Comparison of ENCODE assay signal across 8 cellular contexts in genomic region chr11:115504279-115505158, GRCh38. TPM values are rescaled to one million over a fixed set of nuclear protein-coding genes. Genes with fewer than 3 reads are reported as not detected.
A peak's percentile ranks its signal among the peaks of the same experiment; 100 is the strongest.
DNase-seq lines count a peak whose midpoint lies in the region; ATAC-seq and TF ChIP-seq lines count a peak whose summit lies in the region.

Gene CADM1 (minus strand): TSS chr11:115504415.

- in situ Hi-C loops in astrocyte of the spinal cord (cut with HindIII; ENCODE audit: low sequenced_read_pairs) = no loop called here

- H3K36me3 ChIP-seq in CD4-positive, alpha-beta memory T cell (ENCODE audit: insufficient read depth, low read length) = no peaks in the 10 kb centered on the region
- H3K36me3 ChIP-seq in hepatocyte (replicated peaks; ENCODE audit: insufficient read depth, low read depth) (no peaks in the 10 kb centered on the region), psoas muscle (ENCODE audit: insufficient read depth in 1 of 2, low read depth in 1 of 2) (no peaks in the 10 kb centered on the region)

- peaks cover 0 to 1% of the 10 kb centered on the region in 2 donors for H3K36me3 Mint-ChIP-seq in CD4-positive, alpha-beta memory T cell
- H3K36me3 Mint-ChIP-seq in T-helper 17 cell (ENCODE audit: low read depth) = peaks cover 2% of the 10 kb centered on the region

- DNase-seq in CD4-positive, alpha-beta memory T cell = peak; percentile 74 to 91 (median 79)
- DNase-seq in NCI-H1105 treated with DMSO at 0.1 percent for 48 hours (lab: John Stamatoyannopoulos, UW) (peak; percentile 99), T-helper 17 cell (peak; percentile 52 to 67 (median 57)), astrocyte of the spinal cord (ENCODE audit: low read depth, low spot score) (peak; percentile 95), hepatocyte (ENCODE audit: low spot score) (peak; percentile 98), psoas muscle (peak; percentile 92 to 96), ureter (ENCODE audit: low spot score) (peak; percentile 96)

- H3K27me3 Mint-ChIP-seq in CD4-positive, alpha-beta memory T cell = peaks cover 9 to 18% of the 10 kb centered on the region in 2 donors
- H3K27me3 Mint-ChIP-seq in T-helper 17 cell = peaks cover 16% of the 10 kb centered on the region

- under 1% methylated on average over 53 of the region's 76 CpGs for WGBS in hepatocyte (ENCODE audit: low lambda C conversion rate, missing lambda C conversion rate)
- 0 to 1% (median 0%) methylated on average over 60 to 76 of the region's 76 CpGs for WGBS in psoas muscle, 3 donors

- ATAC-seq in GM21526 (IDR thresholded peaks at IDR 0.05; ENCODE audit: low FRiP score, unreplicated experiment) (peak; percentile 91), T-helper 17 cell (peak; percentile 92), psoas muscle (peak; percentile 94 to 97 (median 96))

- H3K27ac ChIP-seq in CD4-positive, alpha-beta memory T cell (ENCODE audit: low read depth, low read length) = no peak within 1 kb of the TSS
- peak within 1 kb of the TSS; percentile 85 for H3K27ac ChIP-seq in hepatocyte
- peak within 1 kb of the TSS; percentile 83 for H3K27ac ChIP-seq in psoas muscle

- H3K4me1 ChIP-seq in CD4-positive, alpha-beta memory T cell (ENCODE audit: insufficient read depth, low read length) = peaks cover 31% of the 10 kb centered on the region
- peaks cover 12% of the 10 kb centered on the region for H3K4me1 ChIP-seq in hepatocyte (ENCODE audit: insufficient read depth)
- H3K4me1 ChIP-seq in psoas muscle = peaks cover 6% of the 10 kb centered on the region

- no peaks in the 10 kb centered on the region for H3K9me3 ChIP-seq in CD4-positive, alpha-beta memory T cell (ENCODE audit: control insufficient read depth in 1 of 2, low read length in 2 of 2)
- H3K9me3 ChIP-seq in T-helper 17 cell (ENCODE audit: control insufficient read depth, low read length, poor library complexity, severe bottlenecking) = no peaks in the 10 kb centered on the region
- H3K9me3 ChIP-seq in hepatocyte (ENCODE audit: low read depth) = no peaks in the 10 kb centered on the region
- H3K9me3 ChIP-seq in psoas muscle = no peaks in the 10 kb centered on the region

- H2AFZ ChIP-seq in hepatocyte = peak within 1 kb of the TSS; percentile 92

- CTCF ChIA-PET in CD4-positive, alpha-beta memory T cell (lab: Charles Lee; ENCODE audit: partially characterized antibody) = interaction anchor here (1.3 kb wide), 1 partner anchor 9 kb away, joined by 3 read pairs; no protein-coding TSS in a partner anchor

- intact Hi-C loops in CD4-positive, alpha-beta memory T cell (cut with micrococcal nuclease) = loop anchor here (2.0 to 10.0 kb wide), 3 partner anchors 170 to 1060 kb away; no protein-coding TSS in a partner anchor
- intact Hi-C loops in psoas muscle (cut with DNase I) = loop anchor here in 1 of 2 donors (5.0 kb wide), 1 partner anchor 172 kb away; no protein-coding TSS in a partner anchor

- POLR2A ChIA-PET in CD4-positive, alpha-beta memory T cell (lab: Charles Lee; ENCODE audit: partially characterized antibody) = no interaction called here

- peak within 1 kb of the TSS; percentile 84 to 91 (median 85) for H3K4me3 Mint-ChIP-seq in CD4-positive, alpha-beta memory T cell
- H3K4me3 Mint-ChIP-seq in T-helper 17 cell = peak within 1 kb of the TSS; percentile 75

- H3K27me3 ChIP-seq in CD4-positive, alpha-beta memory T cell (ENCODE audit: insufficient read depth, low read length) = peaks cover 26% of the 10 kb centered on the region
- peaks cover 19% of the 10 kb centered on the region for H3K27me3 ChIP-seq in hepatocyte
- no peaks in the 10 kb centered on the region for H3K27me3 ChIP-seq in psoas muscle (ENCODE audit: insufficient read depth in 3 of 3, low read length in 2 of 3)

- H3K4me2 ChIP-seq in hepatocyte = peak within 1 kb of the TSS; percentile 99

- TF ChIP-seq CTCF in astrocyte of the spinal cord (IDR thresholded peaks at IDR 0.05; ENCODE audit: low read depth, low read length) = peak; percentile 67
- peak; percentile 63 for TF ChIP-seq CTCF in hepatocyte (IDR thresholded peaks at IDR 0.05; ENCODE audit: poor library complexity)
- TF ChIP-seq CTCF in psoas muscle (IDR thresholded peaks at IDR 0.05) = peak; percentile 57

- peaks cover 23% of the 10 kb centered on the region for H3K79me2 ChIP-seq in hepatocyte

- H4K20me1 ChIP-seq in hepatocyte (ENCODE audit: insufficient read depth, poor library complexity, severe bottlenecking) = no peaks in the 10 kb centered on the region

- peaks cover 4 to 11% (median 5%) of the 10 kb centered on the region in 4 donors for H3K4me1 Mint-ChIP-seq in CD4-positive, alpha-beta memory T cell
- H3K4me1 Mint-ChIP-seq in T-helper 17 cell = no peaks in the 10 kb centered on the region

- H3K27ac Mint-ChIP-seq in CD4-positive, alpha-beta memory T cell = peak within 1 kb of the TSS in 5 of 7 donors; percentile 56 to 82 (median 77)
- H3K27ac Mint-ChIP-seq in T-helper 17 cell = peak within 1 kb of the TSS; percentile 45

- H3K9me2 ChIP-seq in hepatocyte (replicated peaks; ENCODE audit: insufficient read depth) = no peaks in the 10 kb centered on the region

- peaks cover 0 to 8% (median 3%) of the 10 kb centered on the region in 8 donors for H3K9me3 Mint-ChIP-seq in CD4-positive, alpha-beta memory T cell

- H3K4me3 ChIP-seq in CD4-positive, alpha-beta memory T cell (ENCODE audit: low read length in 2 of 2) = peak within 1 kb of the TSS; percentile 54 to 57
- H3K4me3 ChIP-seq in astrocyte of the spinal cord (ENCODE audit: low read depth, low read length) = peak within 1 kb of the TSS; percentile 64
- H3K4me3 ChIP-seq in hepatocyte = peak within 1 kb of the TSS; percentile 56
- peak within 1 kb of the TSS; percentile 72 for H3K4me3 ChIP-seq in psoas muscle

RNA-seq across cellular contexts. Expression of gene CADM1, which starts in this region (rescaled TPM):
- 1 to 10 TPM; 3.8 to 5.6 TPM for total RNA-seq in CD4-positive, alpha-beta memory T cell
- polyA plus RNA-seq in CD4-positive, alpha-beta memory T cell = 1 to 10 TPM; 2.8 to 2.9 TPM
- 1 to 10 TPM in 1 of 2 donors, under 1 TPM in 1; 0.81 to 2.2 TPM for total RNA-seq in T-helper 17 cell
- total RNA-seq in hepatocyte = 39.1 and 48.4 TPM in 2 replicates
- 54.3 and 74.4 TPM in 2 replicates for polyA plus RNA-seq in hepatocyte
- 10 to 100 TPM in 3 of 4 donors, 1 to 10 TPM in 1; 9.5 to 12.4 (median 10.1) TPM for total RNA-seq in psoas muscle
- polyA plus RNA-seq in psoas muscle = 1 to 10 TPM; 3.1 to 4.4 (median 3.3) TPM
- total RNA-seq in ureter = 58.0 TPM

Comparison
In these comparisons a context has a peak if more than half of its experiments do, and no peak if none do; other contexts are left out.
1. RNA of gene CADM1 (polyA plus RNA-seq): 54.3 to 74.4 TPM in hepatocyte; 3.1 to 4.4 TPM in psoas muscle and 2.8 to 2.9 TPM in CD4-positive, alpha-beta memory T cell; every median in the first group is over 10 times any median in the second.
2. Peak in every context shown above with its lines, with median percentiles within 50 percentile points of each other: DNase-seq, H3K4me3 ChIP-seq, ATAC-seq and CTCF ChIP-seq.